Comparison of ENCODE assay signal across 11 cellular contexts in genomic region chr10:1149793-1150637, GRCh38.
DNase-seq lines count a peak whose midpoint lies in the region; ATAC-seq, FAIRE-seq and TF ChIP-seq lines count a peak whose summit lies in the region.
"Had no signal": no experiment of that assay in that cellular context is flagged by ENCODE, and none has a peak within 500 bp of the region (broad histone marks: within the 10 kb centered on the region; RNA-seq: fewer than 3 reads in every experiment).

No MANE protein-coding gene starts in this region.

- peak overlapping the region; percentile 38 for H3K4me3 ChIP-seq in BE2C (ENCODE audit: low read depth, low read length)
- no peak overlapping the region for H3K4me3 ChIP-seq in lung
- H3K4me3 ChIP-seq: psoas muscle had no signal

- no peak for TF ChIP-seq CTCF in BE2C (IDR thresholded peaks at IDR 0.05; ENCODE audit: low read depth, low read length)
- no peak for TF ChIP-seq CTCF in lung (IDR thresholded peaks at IDR 0.05; ENCODE audit: control extremely low read depth, extremely low read depth)

- DNase-seq in BE2C = peak; percentile 65
- DNase-seq in HTR-8/SVneo (ENCODE audit: insufficient read length, low spot score) = no peak
- no peak for DNase-seq in central memory CD8-positive, alpha-beta T cell (ENCODE audit: low spot score in 2 of 2)
- DNase-seq in lung (ENCODE audit: low spot score) = no peak
- no peak for DNase-seq in NCI-H345 (lab: John Stamatoyannopoulos, UW)
- DNase-seq in HuH-7.5 (ENCODE audit: low spot score) = no peak
- DNase-seq: psoas muscle had no signal

- H3K4me1 ChIP-seq in BE2C (peaks cover 8% of the 10 kb centered on the region), lung (ENCODE audit: control insufficient read depth in 2 of 2, insufficient read depth in 2 of 2, low read length in 2 of 2) (no peaks in the 10 kb centered on the region)
- H3K4me1 ChIP-seq: psoas muscle had no signal

- H3K36me3 Mint-ChIP-seq in central memory CD8-positive, alpha-beta T cell (ENCODE audit: insufficient read depth) = peaks cover 4% of the 10 kb centered on the region

- H3K27ac ChIP-seq in lung (ENCODE audit: low read depth in 1 of 2, low read length in 1 of 2) = no peak overlapping the region
- H3K27ac ChIP-seq: C4-2B, psoas muscle had no signal

- FAIRE-seq in HTR-8/SVneo (lab: Jason Lieb, UNC) = peak; percentile 26

- H3K4me1 Mint-ChIP-seq in central memory CD8-positive, alpha-beta T cell = peaks cover 9% of the 10 kb centered on the region

- no peaks in the 10 kb centered on the region for H3K27me3 Mint-ChIP-seq in central memory CD8-positive, alpha-beta T cell

- H3K9me3 Mint-ChIP-seq in central memory CD8-positive, alpha-beta T cell = no peaks in the 10 kb centered on the region

- WGBS in lung, 2 donors = 53 to 63% methylated on average over 20 to 23 of the region's 23 CpGs

- H3K36me3 ChIP-seq in BE2C = no peaks in the 10 kb centered on the region
- H3K36me3 ChIP-seq in lung (ENCODE audit: control insufficient read depth in 2 of 2, insufficient read depth in 2 of 2, low read length in 2 of 2) = no peaks in the 10 kb centered on the region

- peak; percentile 64 for ATAC-seq in central memory CD8-positive, alpha-beta T cell (replicated peaks; ENCODE audit: extremely low read depth, poor library complexity, severe bottlenecking)
- ATAC-seq in lung (ENCODE audit: insufficient read depth, low FRiP score) (peak; percentile 50), HG02970 (IDR thresholded peaks at IDR 0.05; ENCODE audit: low FRiP score, unreplicated experiment) (no peak), HG03039 (IDR thresholded peaks at IDR 0.05; ENCODE audit: unreplicated experiment) (no peak)
- ATAC-seq: esophagus mucosa, psoas muscle had no signal

- H3K27me3 ChIP-seq in BE2C = no peaks in the 10 kb centered on the region
- H3K27me3 ChIP-seq in lung (ENCODE audit: control insufficient read depth, insufficient read depth) = no peaks in the 10 kb centered on the region

- H3K4me3 Mint-ChIP-seq in central memory CD8-positive, alpha-beta T cell = no peak overlapping the region

- H3K9me3 ChIP-seq in BE2C (no peaks in the 10 kb centered on the region), lung (ENCODE audit: control insufficient read depth in 2 of 2, insufficient read depth in 1 of 2, low read length in 1 of 2) (no peaks in the 10 kb centered on the region)

- no peak overlapping the region for H3K27ac Mint-ChIP-seq in central memory CD8-positive, alpha-beta T cell (ENCODE audit: low read depth)

Comparison
In these comparisons a context has a peak if more than half of its experiments do, and no peak if none do; other contexts are left out.
1. ATAC-seq: peak in central memory CD8-positive, alpha-beta T cell (single experiment) and lung (single experiment); none in HG02970 (single experiment) and HG03039 (single experiment).